ENCODE assay signal across 8 cellular contexts in genomic region chr13:110711778-110712070, GRCh38. TPM values are rescaled to one million over a fixed set of nuclear protein-coding genes. Genes with fewer than 3 reads are reported as not detected.
DNase-seq lines count a peak whose midpoint lies in the region; ATAC-seq and TF ChIP-seq lines count a peak whose summit lies in the region.

No MANE protein-coding gene starts in this region.

- TF ChIP-seq CTCF in Peyer's patch (IDR thresholded peaks at IDR 0.05) (no peak), epithelial cell of esophagus (IDR thresholded peaks at IDR 0.05; ENCODE audit: insufficient read depth, low read depth, low read length, missing control alignments) (no peak), neutrophil (IDR thresholded peaks at IDR 0.05) (no peak)

- peaks cover 0 to 12% (median 2%) of the 10 kb centered on the region in 4 donors for H3K4me1 ChIP-seq in Peyer's patch
- H3K4me1 ChIP-seq in neutrophil (ENCODE audit: control insufficient read depth in 1 of 2, insufficient read depth in 1 of 2, low read depth in 1 of 2, low read length in 1 of 2) = peaks cover 45 to 52% of the 10 kb centered on the region in 2 experiments

- no peaks in the 10 kb centered on the region for H3K9me3 ChIP-seq in Peyer's patch
- no peaks in the 10 kb centered on the region for H3K9me3 ChIP-seq in neutrophil

- no peaks in the 10 kb centered on the region for H3K27me3 ChIP-seq in Peyer's patch
- H3K27me3 ChIP-seq in neutrophil = no peaks in the 10 kb centered on the region

- DNase-seq in NCI-H146 (lab: John Stamatoyannopoulos, UW) (peak; percentile 65), NCI-H146 treated with DMSO at 0.1 percent for 48 hours (lab: John Stamatoyannopoulos, UW; ENCODE audit: unreplicated experiment) (no peak), Peyer's patch (no peak), epithelial cell of esophagus (ENCODE audit: low read depth) (peak; percentile 6), GOT3 (lab: John Stamatoyannopoulos, UW) (no peak), T1000 (lab: John Stamatoyannopoulos, UW) (no peak)

- H3K36me3 ChIP-seq in Peyer's patch = no peaks in the 10 kb centered on the region
- no peaks in the 10 kb centered on the region for H3K36me3 ChIP-seq in neutrophil

- TF ChIP-seq POLR2A in Peyer's patch (IDR thresholded peaks at IDR 0.05) = no peak

- peak overlapping the region; percentile 71 to 94 (median 78) for H3K4me3 ChIP-seq in Peyer's patch
- H3K4me3 ChIP-seq in epithelial cell of esophagus (ENCODE audit: low read length) = peak overlapping the region; percentile 90
- H3K4me3 ChIP-seq in neutrophil (ENCODE audit: low read depth in 1 of 2, low read length in 1 of 2) = peak overlapping the region; percentile 98 to 99

- ATAC-seq in HG02763 (IDR thresholded peaks at IDR 0.05; ENCODE audit: unreplicated experiment) = no peak

- H3K27ac ChIP-seq in Peyer's patch = peak overlapping the region; percentile 98 to 99 (median 99)
- H3K27ac ChIP-seq in neutrophil = peak overlapping the region; percentile 100

RNA-seq across cellular contexts. Expression of gene ING1, which starts 1.8 kb away (rescaled TPM):
- total RNA-seq in Peyer's patch = 10 to 100 TPM in 3 of 4 donors, 1 to 10 TPM in 1; 7.4 to 40.4 (median 21.7) TPM

RNA-seq across cellular contexts. Expression of gene CARS2, which starts 5.8 kb away (rescaled TPM):
- 100 to 1,000 TPM in 2 of 4 donors, 10 to 100 TPM in 2; 50.6 to 123 (median 97.7) TPM for total RNA-seq in Peyer's patch

Comparison
In these comparisons a context has a peak if more than half of its experiments do, and no peak if none do; other contexts are left out.
1. DNase-seq: peak in NCI-H146 (single experiment) and epithelial cell of esophagus (single experiment); none in NCI-H146 treated with DMSO at 0.1 percent for 48 hours (single experiment), Peyer's patch (0 of 3), GOT3 (single experiment) and T1000 (single experiment).
2. Peak in every context shown above with its lines, with median percentiles within 50 percentile points of each other: H3K4me3 ChIP-seq.